Comparison of ENCODE assay signal across 1 cellular context in genomic region chr5:6721442-6721841, GRCh38.
TF ChIP-seq lines count a peak whose summit lies in the region.

No MANE protein-coding gene starts in this region.

TF ChIP-seq in GM23338, 12 proteins besides CTCF, POLR2A, EP300 and RAD21 (continued from another document):
- TF ChIP-seq, protein P1, sequence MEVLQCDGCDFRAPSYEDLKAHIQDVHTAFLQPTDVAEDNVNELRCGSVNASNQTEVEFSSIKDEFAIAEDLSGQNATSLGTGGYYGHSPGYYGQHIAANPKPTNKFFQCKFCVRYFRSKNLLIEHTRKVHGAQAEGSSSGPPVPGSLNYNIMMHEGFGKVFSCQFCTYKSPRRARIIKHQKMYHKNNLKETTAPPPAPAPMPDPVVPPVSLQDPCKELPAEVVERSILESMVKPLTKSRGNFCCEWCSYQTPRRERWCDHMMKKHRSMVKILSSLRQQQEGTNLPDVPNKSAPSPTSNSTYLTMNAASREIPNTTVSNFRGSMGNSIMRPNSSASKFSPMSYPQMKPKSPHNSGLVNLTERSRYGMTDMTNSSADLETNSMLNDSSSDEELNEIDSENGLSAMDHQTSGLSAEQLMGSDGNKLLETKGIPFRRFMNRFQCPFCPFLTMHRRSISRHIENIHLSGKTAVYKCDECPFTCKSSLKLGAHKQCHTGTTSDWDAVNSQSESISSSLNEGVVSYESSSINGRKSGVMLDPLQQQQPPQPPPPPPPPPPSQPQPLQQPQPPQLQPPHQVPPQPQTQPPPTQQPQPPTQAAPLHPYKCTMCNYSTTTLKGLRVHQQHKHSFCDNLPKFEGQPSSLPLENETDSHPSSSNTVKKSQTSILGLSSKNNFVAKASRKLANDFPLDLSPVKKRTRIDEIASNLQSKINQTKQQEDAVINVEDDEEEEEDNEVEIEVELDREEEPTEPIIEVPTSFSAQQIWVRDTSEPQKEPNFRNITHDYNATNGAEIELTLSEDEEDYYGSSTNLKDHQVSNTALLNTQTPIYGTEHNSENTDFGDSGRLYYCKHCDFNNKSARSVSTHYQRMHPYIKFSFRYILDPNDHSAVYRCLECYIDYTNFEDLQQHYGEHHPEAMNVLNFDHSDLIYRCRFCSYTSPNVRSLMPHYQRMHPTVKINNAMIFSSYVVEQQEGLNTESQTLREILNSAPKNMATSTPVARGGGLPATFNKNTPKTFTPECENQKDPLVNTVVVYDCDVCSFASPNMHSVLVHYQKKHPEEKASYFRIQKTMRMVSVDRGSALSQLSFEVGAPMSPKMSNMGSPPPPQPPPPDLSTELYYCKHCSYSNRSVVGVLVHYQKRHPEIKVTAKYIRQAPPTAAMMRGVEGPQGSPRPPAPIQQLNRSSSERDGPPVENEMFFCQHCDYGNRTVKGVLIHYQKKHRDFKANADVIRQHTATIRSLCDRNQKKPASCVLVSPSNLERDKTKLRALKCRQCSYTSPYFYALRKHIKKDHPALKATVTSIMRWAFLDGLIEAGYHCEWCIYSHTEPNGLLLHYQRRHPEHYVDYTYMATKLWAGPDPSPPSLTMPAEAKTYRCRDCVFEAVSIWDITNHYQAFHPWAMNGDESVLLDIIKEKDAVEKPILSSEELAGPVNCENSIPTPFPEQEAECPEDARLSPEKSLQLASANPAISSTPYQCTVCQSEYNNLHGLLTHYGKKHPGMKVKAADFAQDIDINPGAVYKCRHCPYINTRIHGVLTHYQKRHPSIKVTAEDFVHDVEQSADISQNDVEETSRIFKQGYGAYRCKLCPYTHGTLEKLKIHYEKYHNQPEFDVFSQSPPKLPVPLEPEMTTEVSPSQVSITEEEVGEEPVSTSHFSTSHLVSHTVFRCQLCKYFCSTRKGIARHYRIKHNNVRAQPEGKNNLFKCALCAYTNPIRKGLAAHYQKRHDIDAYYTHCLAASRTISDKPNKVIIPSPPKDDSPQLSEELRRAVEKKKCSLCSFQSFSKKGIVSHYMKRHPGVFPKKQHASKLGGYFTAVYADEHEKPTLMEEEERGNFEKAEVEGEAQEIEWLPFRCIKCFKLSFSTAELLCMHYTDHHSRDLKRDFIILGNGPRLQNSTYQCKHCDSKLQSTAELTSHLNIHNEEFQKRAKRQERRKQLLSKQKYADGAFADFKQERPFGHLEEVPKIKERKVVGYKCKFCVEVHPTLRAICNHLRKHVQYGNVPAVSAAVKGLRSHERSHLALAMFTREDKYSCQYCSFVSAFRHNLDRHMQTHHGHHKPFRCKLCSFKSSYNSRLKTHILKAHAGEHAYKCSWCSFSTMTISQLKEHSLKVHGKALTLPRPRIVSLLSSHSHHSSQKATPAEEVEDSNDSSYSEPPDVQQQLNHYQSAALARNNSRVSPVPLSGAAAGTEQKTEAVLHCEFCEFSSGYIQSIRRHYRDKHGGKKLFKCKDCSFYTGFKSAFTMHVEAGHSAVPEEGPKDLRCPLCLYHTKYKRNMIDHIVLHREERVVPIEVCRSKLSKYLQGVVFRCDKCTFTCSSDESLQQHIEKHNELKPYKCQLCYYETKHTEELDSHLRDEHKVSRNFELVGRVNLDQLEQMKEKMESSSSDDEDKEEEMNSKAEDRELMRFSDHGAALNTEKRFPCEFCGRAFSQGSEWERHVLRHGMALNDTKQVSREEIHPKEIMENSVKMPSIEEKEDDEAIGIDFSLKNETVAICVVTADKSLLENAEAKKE (CRISPR knock-in tag; IDR thresholded peaks at IDR 0.05) = no peak
- TF ChIP-seq ZNF114 (CRISPR knock-in tag; IDR thresholded peaks at IDR 0.05) (no peak), POLR2AphosphoS5 (IDR thresholded peaks at IDR 0.05; ENCODE audit: low read depth) (no peak), CREB1 (CRISPR knock-in tag; IDR thresholded peaks at IDR 0.05; ENCODE audit: low read depth) (no peak), EZH2phosphoT487 (IDR thresholded peaks at IDR 0.05; ENCODE audit: unreplicated experiment) (no peak), EZH2 (IDR thresholded peaks at IDR 0.05; ENCODE audit: low read depth, unreplicated experiment) (no peak), STAT1 (IDR thresholded peaks at IDR 0.05; ENCODE audit: unreplicated experiment) (no peak), NANOG (IDR thresholded peaks at IDR 0.05; ENCODE audit: borderline replicate concordance) (no peak), ZNF331 (CRISPR knock-in tag; IDR thresholded peaks at IDR 0.05; ENCODE audit: low read depth) (no peak)
